In the genomic region with DNA sequence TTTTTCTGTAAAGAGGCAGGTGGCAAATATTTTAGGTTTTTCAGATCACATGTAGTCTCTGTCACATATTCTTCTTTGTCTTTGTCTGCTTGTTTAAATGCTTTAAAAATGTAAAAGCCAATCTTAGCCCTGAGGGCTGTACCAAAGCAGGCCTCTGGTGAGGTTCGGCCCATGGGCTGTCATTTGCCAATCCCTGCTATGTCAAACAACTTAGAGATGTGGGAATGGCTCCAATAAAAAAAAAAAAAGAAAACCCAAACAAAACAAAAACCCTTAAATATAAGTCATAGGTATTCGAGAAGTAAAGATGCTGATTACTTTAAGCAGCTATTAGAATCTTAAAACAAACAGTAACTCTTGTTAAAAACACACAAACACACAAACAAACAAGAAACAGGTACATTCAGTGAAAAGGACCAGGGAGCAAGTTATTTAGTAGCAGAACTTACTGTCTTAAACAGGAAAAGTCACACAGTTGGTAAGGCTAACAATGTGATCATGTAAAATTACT, we compare ENCODE assay signal across 1 cellular context.
TF ChIP-seq lines count a peak whose summit lies in the region.

No MANE protein-coding gene starts in this region.

TF ChIP-seq in K562, 482 proteins besides CTCF, POLR2A, EP300 and RAD21 (continued from another document and continues in another):
- TF ChIP-seq, protein P1, sequence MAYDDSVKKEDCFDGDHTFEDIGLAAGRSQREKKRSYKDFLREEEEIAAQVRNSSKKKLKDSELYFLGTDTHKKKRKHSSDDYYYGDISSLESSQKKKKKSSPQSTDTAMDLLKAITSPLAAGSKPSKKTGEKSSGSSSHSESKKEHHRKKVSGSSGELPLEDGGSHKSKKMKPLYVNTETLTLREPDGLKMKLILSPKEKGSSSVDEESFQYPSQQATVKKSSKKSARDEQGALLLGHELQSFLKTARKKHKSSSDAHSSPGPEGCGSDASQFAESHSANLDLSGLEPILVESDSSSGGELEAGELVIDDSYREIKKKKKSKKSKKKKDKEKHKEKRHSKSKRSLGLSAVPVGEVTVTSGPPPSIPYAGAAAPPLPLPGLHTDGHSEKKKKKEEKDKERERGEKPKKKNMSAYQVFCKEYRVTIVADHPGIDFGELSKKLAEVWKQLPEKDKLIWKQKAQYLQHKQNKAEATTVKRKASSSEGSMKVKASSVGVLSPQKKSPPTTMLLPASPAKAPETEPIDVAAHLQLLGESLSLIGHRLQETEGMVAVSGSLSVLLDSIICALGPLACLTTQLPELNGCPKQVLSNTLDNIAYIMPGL (CRISPR knock-in tag; IDR thresholded peaks at IDR 0.05): no peak
- no peak for TF ChIP-seq TRIM24 (IDR thresholded peaks at IDR 0.05)
- no peak for TF ChIP-seq ESRRA (IDR thresholded peaks at IDR 0.05; ENCODE audit: borderline replicate concordance, low read depth)
- no peak for TF ChIP-seq NR3C1 (CRISPR knock-in tag; IDR thresholded peaks at IDR 0.05)
- no peak for TF ChIP-seq ZNF133 (CRISPR knock-in tag; IDR thresholded peaks at IDR 0.05)
- TF ChIP-seq, protein P2, sequence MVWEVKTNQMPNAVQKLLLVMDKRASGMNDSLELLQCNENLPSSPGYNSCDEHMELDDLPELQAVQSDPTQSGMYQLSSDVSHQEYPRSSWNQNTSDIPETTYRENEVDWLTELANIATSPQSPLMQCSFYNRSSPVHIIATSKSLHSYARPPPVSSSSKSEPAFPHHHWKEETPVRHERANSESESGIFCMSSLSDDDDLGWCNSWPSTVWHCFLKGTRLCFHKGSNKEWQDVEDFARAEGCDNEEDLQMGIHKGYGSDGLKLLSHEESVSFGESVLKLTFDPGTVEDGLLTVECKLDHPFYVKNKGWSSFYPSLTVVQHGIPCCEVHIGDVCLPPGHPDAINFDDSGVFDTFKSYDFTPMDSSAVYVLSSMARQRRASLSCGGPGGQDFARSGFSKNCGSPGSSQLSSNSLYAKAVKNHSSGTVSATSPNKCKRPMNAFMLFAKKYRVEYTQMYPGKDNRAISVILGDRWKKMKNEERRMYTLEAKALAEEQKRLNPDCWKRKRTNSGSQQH (CRISPR knock-in tag; IDR thresholded peaks at IDR 0.05): peak; percentile 54; the same call in 1 of the 2 replicates
- TF ChIP-seq, protein P3, sequence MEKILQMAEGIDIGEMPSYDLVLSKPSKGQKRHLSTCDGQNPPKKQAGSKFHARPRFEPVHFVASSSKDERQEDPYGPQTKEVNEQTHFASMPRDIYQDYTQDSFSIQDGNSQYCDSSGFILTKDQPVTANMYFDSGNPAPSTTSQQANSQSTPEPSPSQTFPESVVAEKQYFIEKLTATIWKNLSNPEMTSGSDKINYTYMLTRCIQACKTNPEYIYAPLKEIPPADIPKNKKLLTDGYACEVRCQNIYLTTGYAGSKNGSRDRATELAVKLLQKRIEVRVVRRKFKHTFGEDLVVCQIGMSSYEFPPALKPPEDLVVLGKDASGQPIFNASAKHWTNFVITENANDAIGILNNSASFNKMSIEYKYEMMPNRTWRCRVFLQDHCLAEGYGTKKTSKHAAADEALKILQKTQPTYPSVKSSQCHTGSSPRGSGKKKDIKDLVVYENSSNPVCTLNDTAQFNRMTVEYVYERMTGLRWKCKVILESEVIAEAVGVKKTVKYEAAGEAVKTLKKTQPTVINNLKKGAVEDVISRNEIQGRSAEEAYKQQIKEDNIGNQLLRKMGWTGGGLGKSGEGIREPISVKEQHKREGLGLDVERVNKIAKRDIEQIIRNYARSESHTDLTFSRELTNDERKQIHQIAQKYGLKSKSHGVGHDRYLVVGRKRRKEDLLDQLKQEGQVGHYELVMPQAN (IDR thresholded peaks at IDR 0.05; ENCODE audit: borderline replicate concordance): no peak
- TF ChIP-seq MAFG (tag; conservative IDR thresholded peaks at IDR 0.05): no peak
- no peak for TF ChIP-seq PHF21A (IDR thresholded peaks at IDR 0.05; ENCODE audit: borderline replicate concordance, low read depth)
- no peak for TF ChIP-seq TSC22D4 (tag; IDR thresholded peaks at IDR 0.05)
- TF ChIP-seq, protein P4, sequence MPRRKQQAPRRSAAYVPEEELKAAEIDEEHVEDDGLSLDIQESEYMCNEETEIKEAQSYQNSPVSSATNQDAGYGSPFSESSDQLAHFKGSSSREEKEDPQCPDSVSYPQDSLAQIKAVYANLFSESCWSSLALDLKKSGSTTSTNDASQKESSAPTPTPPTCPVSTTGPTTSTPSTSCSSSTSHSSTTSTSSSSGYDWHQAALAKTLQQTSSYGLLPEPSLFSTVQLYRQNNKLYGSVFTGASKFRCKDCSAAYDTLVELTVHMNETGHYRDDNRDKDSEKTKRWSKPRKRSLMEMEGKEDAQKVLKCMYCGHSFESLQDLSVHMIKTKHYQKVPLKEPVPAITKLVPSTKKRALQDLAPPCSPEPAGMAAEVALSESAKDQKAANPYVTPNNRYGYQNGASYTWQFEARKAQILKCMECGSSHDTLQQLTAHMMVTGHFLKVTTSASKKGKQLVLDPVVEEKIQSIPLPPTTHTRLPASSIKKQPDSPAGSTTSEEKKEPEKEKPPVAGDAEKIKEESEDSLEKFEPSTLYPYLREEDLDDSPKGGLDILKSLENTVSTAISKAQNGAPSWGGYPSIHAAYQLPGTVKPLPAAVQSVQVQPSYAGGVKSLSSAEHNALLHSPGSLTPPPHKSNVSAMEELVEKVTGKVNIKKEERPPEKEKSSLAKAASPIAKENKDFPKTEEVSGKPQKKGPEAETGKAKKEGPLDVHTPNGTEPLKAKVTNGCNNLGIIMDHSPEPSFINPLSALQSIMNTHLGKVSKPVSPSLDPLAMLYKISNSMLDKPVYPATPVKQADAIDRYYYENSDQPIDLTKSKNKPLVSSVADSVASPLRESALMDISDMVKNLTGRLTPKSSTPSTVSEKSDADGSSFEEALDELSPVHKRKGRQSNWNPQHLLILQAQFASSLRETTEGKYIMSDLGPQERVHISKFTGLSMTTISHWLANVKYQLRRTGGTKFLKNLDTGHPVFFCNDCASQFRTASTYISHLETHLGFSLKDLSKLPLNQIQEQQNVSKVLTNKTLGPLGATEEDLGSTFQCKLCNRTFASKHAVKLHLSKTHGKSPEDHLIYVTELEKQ (CRISPR knock-in tag; IDR thresholded peaks at IDR 0.05): no peak
- TF ChIP-seq, protein P5, sequence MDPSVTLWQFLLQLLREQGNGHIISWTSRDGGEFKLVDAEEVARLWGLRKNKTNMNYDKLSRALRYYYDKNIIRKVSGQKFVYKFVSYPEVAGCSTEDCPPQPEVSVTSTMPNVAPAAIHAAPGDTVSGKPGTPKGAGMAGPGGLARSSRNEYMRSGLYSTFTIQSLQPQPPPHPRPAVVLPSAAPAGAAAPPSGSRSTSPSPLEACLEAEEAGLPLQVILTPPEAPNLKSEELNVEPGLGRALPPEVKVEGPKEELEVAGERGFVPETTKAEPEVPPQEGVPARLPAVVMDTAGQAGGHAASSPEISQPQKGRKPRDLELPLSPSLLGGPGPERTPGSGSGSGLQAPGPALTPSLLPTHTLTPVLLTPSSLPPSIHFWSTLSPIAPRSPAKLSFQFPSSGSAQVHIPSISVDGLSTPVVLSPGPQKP (CRISPR knock-in tag; IDR thresholded peaks at IDR 0.05): no peak
- TF ChIP-seq, protein P6, sequence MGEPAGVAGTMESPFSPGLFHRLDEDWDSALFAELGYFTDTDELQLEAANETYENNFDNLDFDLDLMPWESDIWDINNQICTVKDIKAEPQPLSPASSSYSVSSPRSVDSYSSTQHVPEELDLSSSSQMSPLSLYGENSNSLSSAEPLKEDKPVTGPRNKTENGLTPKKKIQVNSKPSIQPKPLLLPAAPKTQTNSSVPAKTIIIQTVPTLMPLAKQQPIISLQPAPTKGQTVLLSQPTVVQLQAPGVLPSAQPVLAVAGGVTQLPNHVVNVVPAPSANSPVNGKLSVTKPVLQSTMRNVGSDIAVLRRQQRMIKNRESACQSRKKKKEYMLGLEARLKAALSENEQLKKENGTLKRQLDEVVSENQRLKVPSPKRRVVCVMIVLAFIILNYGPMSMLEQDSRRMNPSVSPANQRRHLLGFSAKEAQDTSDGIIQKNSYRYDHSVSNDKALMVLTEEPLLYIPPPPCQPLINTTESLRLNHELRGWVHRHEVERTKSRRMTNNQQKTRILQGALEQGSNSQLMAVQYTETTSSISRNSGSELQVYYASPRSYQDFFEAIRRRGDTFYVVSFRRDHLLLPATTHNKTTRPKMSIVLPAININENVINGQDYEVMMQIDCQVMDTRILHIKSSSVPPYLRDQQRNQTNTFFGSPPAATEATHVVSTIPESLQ (CRISPR knock-in tag; IDR thresholded peaks at IDR 0.05): no peak
- TF ChIP-seq, protein P7, sequence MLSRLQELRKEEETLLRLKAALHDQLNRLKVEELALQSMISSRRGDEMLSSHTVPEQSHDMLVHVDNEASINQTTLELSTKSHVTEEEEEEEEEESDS (CRISPR knock-in tag; IDR thresholded peaks at IDR 0.05): no peak
- TF ChIP-seq ZNF57 (CRISPR knock-in tag; IDR thresholded peaks at IDR 0.05): no peak
- TF ChIP-seq, protein P8, sequence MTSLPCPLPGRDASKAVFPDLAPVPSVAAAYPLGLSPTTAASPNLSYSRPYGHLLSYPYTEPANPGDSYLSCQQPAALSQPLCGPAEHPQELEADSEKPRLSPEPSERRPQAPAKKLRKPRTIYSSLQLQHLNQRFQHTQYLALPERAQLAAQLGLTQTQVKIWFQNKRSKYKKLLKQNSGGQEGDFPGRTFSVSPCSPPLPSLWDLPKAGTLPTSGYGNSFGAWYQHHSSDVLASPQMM (CRISPR knock-in tag; IDR thresholded peaks at IDR 0.05): no peak
- TF ChIP-seq SMAD4 (CRISPR knock-in tag; conservative IDR thresholded peaks at IDR 0.05): peak; percentile 33; the same call in 1 of the 2 replicates
- TF ChIP-seq, protein P9, sequence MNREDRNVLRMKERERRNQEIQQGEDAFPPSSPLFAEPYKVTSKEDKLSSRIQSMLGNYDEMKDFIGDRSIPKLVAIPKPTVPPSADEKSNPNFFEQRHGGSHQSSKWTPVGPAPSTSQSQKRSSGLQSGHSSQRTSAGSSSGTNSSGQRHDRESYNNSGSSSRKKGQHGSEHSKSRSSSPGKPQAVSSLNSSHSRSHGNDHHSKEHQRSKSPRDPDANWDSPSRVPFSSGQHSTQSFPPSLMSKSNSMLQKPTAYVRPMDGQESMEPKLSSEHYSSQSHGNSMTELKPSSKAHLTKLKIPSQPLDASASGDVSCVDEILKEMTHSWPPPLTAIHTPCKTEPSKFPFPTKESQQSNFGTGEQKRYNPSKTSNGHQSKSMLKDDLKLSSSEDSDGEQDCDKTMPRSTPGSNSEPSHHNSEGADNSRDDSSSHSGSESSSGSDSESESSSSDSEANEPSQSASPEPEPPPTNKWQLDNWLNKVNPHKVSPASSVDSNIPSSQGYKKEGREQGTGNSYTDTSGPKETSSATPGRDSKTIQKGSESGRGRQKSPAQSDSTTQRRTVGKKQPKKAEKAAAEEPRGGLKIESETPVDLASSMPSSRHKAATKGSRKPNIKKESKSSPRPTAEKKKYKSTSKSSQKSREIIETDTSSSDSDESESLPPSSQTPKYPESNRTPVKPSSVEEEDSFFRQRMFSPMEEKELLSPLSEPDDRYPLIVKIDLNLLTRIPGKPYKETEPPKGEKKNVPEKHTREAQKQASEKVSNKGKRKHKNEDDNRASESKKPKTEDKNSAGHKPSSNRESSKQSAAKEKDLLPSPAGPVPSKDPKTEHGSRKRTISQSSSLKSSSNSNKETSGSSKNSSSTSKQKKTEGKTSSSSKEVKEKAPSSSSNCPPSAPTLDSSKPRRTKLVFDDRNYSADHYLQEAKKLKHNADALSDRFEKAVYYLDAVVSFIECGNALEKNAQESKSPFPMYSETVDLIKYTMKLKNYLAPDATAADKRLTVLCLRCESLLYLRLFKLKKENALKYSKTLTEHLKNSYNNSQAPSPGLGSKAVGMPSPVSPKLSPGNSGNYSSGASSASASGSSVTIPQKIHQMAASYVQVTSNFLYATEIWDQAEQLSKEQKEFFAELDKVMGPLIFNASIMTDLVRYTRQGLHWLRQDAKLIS (CRISPR knock-in tag; IDR thresholded peaks at IDR 0.05): 0 out of 2 replicates have a peak, but pooled peaks have one; percentile 3
- TF ChIP-seq MECOM (CRISPR knock-in tag; IDR thresholded peaks at IDR 0.05): peak; percentile 10; the same call in 1 of the 2 replicates
- no peak for TF ChIP-seq HDAC3 (IDR thresholded peaks at IDR 0.05; ENCODE audit: borderline replicate concordance, partially characterized antibody)
- no peak; the same call in 1 of the 2 replicates for TF ChIP-seq DNMT1 (IDR thresholded peaks at IDR 0.05)
- TF ChIP-seq DIDO1 (tag; IDR thresholded peaks at IDR 0.05; ENCODE audit: low read depth): 0 out of 2 replicates have a peak, but pooled peaks have one; percentile 52
- peak; percentile 43; the same call in 1 of the 2 replicates for TF ChIP-seq MTA1 (IDR thresholded peaks at IDR 0.05; ENCODE audit: borderline replicate concordance)
- TF ChIP-seq BRD9 (IDR thresholded peaks at IDR 0.05; ENCODE audit: low read depth, partially characterized antibody): peak; percentile 62
- 0 out of 2 replicates have a peak, but pooled peaks have one; percentile 62 for TF ChIP-seq GTF2E2 (tag; IDR thresholded peaks at IDR 0.05)
- TF ChIP-seq BACH1 (tag; IDR thresholded peaks at IDR 0.05): no peak
- TF ChIP-seq POU5F1 (IDR thresholded peaks at IDR 0.05; ENCODE audit: borderline replicate concordance, low read depth, low read length, partially characterized antibody): no peak
- TF ChIP-seq, protein P10, sequence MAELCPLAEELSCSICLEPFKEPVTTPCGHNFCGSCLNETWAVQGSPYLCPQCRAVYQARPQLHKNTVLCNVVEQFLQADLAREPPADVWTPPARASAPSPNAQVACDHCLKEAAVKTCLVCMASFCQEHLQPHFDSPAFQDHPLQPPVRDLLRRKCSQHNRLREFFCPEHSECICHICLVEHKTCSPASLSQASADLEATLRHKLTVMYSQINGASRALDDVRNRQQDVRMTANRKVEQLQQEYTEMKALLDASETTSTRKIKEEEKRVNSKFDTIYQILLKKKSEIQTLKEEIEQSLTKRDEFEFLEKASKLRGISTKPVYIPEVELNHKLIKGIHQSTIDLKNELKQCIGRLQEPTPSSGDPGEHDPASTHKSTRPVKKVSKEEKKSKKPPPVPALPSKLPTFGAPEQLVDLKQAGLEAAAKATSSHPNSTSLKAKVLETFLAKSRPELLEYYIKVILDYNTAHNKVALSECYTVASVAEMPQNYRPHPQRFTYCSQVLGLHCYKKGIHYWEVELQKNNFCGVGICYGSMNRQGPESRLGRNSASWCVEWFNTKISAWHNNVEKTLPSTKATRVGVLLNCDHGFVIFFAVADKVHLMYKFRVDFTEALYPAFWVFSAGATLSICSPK (IDR thresholded peaks at IDR 0.05; ENCODE audit: borderline replicate concordance): peak; percentile 69; the same call in 1 of the 2 replicates
- peak; percentile 75 for TF ChIP-seq BRD4 (IDR thresholded peaks at IDR 0.05)
- TF ChIP-seq CHCHD3 (CRISPR knock-in tag; IDR thresholded peaks at IDR 0.05): no peak
- TF ChIP-seq, protein P11, sequence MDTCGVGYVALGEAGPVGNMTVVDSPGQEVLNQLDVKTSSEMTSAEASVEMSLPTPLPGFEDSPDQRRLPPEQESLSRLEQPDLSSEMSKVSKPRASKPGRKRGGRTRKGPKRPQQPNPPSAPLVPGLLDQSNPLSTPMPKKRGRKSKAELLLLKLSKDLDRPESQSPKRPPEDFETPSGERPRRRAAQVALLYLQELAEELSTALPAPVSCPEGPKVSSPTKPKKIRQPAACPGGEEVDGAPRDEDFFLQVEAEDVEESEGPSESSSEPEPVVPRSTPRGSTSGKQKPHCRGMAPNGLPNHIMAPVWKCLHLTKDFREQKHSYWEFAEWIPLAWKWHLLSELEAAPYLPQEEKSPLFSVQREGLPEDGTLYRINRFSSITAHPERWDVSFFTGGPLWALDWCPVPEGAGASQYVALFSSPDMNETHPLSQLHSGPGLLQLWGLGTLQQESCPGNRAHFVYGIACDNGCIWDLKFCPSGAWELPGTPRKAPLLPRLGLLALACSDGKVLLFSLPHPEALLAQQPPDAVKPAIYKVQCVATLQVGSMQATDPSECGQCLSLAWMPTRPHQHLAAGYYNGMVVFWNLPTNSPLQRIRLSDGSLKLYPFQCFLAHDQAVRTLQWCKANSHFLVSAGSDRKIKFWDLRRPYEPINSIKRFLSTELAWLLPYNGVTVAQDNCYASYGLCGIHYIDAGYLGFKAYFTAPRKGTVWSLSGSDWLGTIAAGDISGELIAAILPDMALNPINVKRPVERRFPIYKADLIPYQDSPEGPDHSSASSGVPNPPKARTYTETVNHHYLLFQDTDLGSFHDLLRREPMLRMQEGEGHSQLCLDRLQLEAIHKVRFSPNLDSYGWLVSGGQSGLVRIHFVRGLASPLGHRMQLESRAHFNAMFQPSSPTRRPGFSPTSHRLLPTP (IDR thresholded peaks at IDR 0.05; ENCODE audit: borderline replicate concordance, extremely low read depth, insufficient read length): no peak
- TF ChIP-seq TARDBP (IDR thresholded peaks at IDR 0.05): 0 out of 2 replicates have a peak, but pooled peaks have one; percentile 13
